24 cellular contexts compared by ENCODE assay signal in genomic region chr6:3646616-3647362, GRCh38.
"Had no signal": no experiment of that assay in that cellular context is flagged by ENCODE, and none has a peak within 500 bp of the region (broad histone marks: within the 10 kb centered on the region; RNA-seq: fewer than 3 reads in every experiment).

No MANE protein-coding gene starts in this region.

- H3K36me3 ChIP-seq: gastrocnemius medialis, heart right ventricle, left lung, pancreas, right lobe of liver, suprapubic skin, transverse colon had no signal

- H3K27me3 ChIP-seq: dorsolateral prefrontal cortex, gastrocnemius medialis, left lung, pancreas, right lobe of liver, transverse colon had no signal

- H3K4me1 Mint-ChIP-seq: naive thymus-derived CD4-positive, alpha-beta T cell; stimulated activated naive B cell treated with anti-CD40 and anti-IgM and Interleukin-4, amounts not matched to agents 10 μg/mL and 1 μg/mL and 100 μg/mL, for 72 hours had no signal

- H3K4me3 Mint-ChIP-seq: naive thymus-derived CD4-positive, alpha-beta T cell; nephron progenitor cell; stimulated activated naive B cell treated with anti-CD40 and anti-IgM and Interleukin-4, amounts not matched to agents 10 μg/mL and 1 μg/mL and 100 μg/mL, for 72 hours; stimulated activated naive CD8-positive, alpha-beta T cell treated with anti-CD3 and anti-CD28 coated beads, Interleukin-15, Interleukin-2, amounts not matched to agents 100 ng/mL and 50 ng/mL, for 24 hours had no signal

- H3K27me3 Mint-ChIP-seq: stimulated activated naive CD8-positive, alpha-beta T cell treated with anti-CD3 and anti-CD28 coated beads, Interleukin-15, Interleukin-2, amounts not matched to agents 100 ng/mL and 50 ng/mL, for 24 hours had no signal

- DNase-seq: cerebellar nuclear complex; dorsolateral prefrontal cortex; effector CD4-positive, alpha-beta T cell; foreskin fibroblast; gastrocnemius medialis; heart right ventricle; hippocampal formation; left cardiac atrium; left lung; mammary epithelial cell; mesendoderm; midbrain; naive thymus-derived CD4-positive, alpha-beta T cell; nephron progenitor cell; occipital lobe; pancreas; right lobe of liver; small intestine; stimulated activated CD4-positive, alpha-beta T cell treated with anti-CD3 and anti-CD28 coated beads, Interleukin-15, amount 100 ng/mL, for 24 hours; stimulated activated CD4-positive, alpha-beta T cell treated with anti-CD3 and anti-CD28 coated beads, Interleukin-2, amount 100 ng/mL, for 48 hours; stimulated activated naive B cell treated with anti-CD40 and anti-IgM and Interleukin-4, amounts not matched to agents 10 μg/mL and 1 μg/mL and 100 μg/mL, for 72 hours; transverse colon had no signal

- H3K9me3 Mint-ChIP-seq: stimulated activated naive B cell treated with anti-CD40 and anti-IgM and Interleukin-4, amounts not matched to agents 10 μg/mL and 1 μg/mL and 100 μg/mL, for 72 hours; stimulated activated naive CD8-positive, alpha-beta T cell treated with anti-CD3 and anti-CD28 coated beads, Interleukin-15, Interleukin-2, amounts not matched to agents 100 ng/mL and 50 ng/mL, for 24 hours had no signal

- ATAC-seq: gastrocnemius medialis; heart right ventricle; left cardiac atrium; left lung; naive thymus-derived CD4-positive, alpha-beta T cell; pancreas; right lobe of liver; stimulated activated naive B cell treated with anti-CD40 and anti-IgM and Interleukin-4, amounts not matched to agents 10 μg/mL and 1 μg/mL and 100 μg/mL, for 72 hours had no signal

- H3K27ac Mint-ChIP-seq: naive thymus-derived CD4-positive, alpha-beta T cell; nephron progenitor cell; stimulated activated naive B cell treated with anti-CD40 and anti-IgM and Interleukin-4, amounts not matched to agents 10 μg/mL and 1 μg/mL and 100 μg/mL, for 72 hours; stimulated activated naive CD8-positive, alpha-beta T cell treated with anti-CD3 and anti-CD28 coated beads, Interleukin-15, Interleukin-2, amounts not matched to agents 100 ng/mL and 50 ng/mL, for 24 hours had no signal

- H3K4me1 ChIP-seq: gastrocnemius medialis, heart right ventricle, left lung, pancreas, right lobe of liver, transverse colon had no signal

- H3K36me3 Mint-ChIP-seq: naive thymus-derived CD4-positive, alpha-beta T cell; stimulated activated naive B cell treated with anti-CD40 and anti-IgM and Interleukin-4, amounts not matched to agents 10 μg/mL and 1 μg/mL and 100 μg/mL, for 72 hours had no signal

- H3K27ac ChIP-seq: gastrocnemius medialis, heart right ventricle, left lung, pancreas, right lobe of liver, suprapubic skin, transverse colon had no signal

- H3K4me3 ChIP-seq: dorsolateral prefrontal cortex, gastrocnemius medialis, heart right ventricle, left lung, pancreas, right lobe of liver, suprapubic skin, transverse colon had no signal
